1 cellular context compared by ENCODE assay signal in the genomic region with DNA sequence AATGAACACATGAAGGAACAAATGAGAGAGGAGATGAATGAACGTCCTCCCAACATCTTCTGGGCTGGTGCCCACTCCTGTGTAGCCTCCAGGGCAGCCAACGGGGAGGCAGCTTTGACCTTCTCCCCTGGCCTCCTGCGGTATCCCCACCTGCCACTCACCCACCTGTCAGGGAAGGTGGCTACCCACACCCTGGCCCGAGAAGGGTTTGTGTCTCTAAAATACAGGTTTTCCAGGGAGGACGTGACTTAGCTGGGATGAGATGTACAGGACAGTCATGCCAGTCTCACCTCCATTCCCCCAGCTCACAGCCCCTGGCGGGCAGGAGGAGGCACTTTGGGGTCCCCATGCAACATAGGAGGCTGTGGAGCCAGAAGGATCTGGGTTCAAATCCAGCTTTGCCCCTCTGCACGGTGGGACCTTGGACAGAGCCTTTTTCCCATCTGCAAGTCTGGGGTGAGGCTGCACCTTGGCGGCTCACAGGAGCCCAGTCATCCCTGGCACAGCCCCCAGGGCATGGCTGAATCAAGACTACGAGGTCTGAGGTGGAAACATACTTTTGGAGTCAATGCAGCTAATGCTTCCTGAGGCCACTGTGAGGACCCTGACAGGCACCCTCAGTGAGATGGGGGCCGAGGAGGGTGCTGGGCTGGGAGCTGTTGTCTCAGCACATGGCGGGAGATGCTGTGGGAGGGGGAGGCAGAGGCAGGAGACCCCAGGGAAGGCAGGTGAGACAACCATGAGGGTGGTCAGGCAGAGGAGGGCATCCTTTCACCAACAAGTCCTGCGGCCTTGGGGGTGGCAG.
TF ChIP-seq lines count a peak whose summit lies in the region.

No MANE protein-coding gene starts in this region.

TF ChIP-seq in endothelial cell of umbilical vein, 7 proteins besides CTCF, POLR2A, EP300 and RAD21:
- TF ChIP-seq JUN (IDR thresholded peaks at IDR 0.05; ENCODE audit: borderline replicate concordance, insufficient read depth, insufficient read length, low read depth) (no peak), MYC (IDR thresholded peaks at IDR 0.05; ENCODE audit: low read depth, low read length) (no peak), GATA2 (IDR thresholded peaks at IDR 0.05; ENCODE audit: insufficient read depth, insufficient read length, low read depth, low read length) (no peak)
